Comparison of ENCODE assay signal across 13 cellular contexts in the genomic region with DNA sequence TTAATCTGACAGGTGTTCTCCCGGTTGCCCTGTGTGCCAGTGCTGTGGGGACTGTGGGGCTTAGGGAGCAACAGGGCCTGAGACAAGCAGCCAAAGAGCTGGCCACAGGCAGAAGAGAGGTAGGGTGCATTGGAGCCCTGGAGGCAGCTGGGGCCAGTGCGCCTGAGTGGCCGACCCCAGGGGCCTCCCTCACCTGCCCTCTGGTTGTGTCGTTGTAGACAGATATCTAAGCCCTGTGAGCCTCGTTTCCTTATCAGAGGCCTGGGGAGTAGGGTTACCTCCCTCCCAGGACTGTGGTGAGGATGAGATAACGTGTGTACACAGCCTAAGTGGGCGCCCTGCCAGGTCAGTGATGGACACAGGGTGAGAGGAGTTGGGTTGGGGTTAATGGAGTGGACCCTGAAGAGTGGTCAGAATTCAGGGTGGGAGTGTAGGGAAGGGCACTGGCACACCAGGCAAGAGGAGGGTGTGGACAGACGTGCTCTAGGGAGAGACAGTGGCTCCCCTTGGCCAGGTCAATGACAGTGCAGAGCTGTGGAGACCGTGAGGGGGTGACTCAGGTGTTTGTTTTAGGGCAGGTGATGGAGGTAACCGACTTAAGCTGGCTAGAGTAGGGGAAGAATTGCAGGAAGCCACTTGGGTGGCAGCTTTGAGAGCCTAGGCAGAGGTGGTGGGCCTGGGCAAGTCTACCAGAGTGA. TPM values are rescaled to one million over a fixed set of nuclear protein-coding genes. Genes with fewer than 3 reads are reported as not detected.
DNase-seq lines count a peak whose midpoint lies in the region; ATAC-seq and TF ChIP-seq lines count a peak whose summit lies in the region.
"Had no signal": no experiment of that assay in that cellular context is flagged by ENCODE, and none has a peak within 500 bp of the region (broad histone marks: within the 10 kb centered on the region; RNA-seq: fewer than 3 reads in every experiment).

No MANE protein-coding gene starts in this region.

- dilution Hi-C loops in mammary epithelial cell (cut with HindIII; ENCODE audit: low sequenced_read_pairs): no loop called here

- peaks cover 8% of the 10 kb centered on the region for H3K79me2 ChIP-seq in mammary epithelial cell (ENCODE audit: insufficient read depth, low read length)

- 78% methylated on average over 6 of the region's 10 CpGs for WGBS in mammary epithelial cell (ENCODE audit: low coverage, missing lambda C conversion rate)
- 83 to 97% methylated on average over 5 to 10 of the region's 10 CpGs for WGBS in endodermal cell (ENCODE audit: insufficient coverage in 1 of 2, insufficient read length in 1 of 2), 2 experiments

- POLR2A ChIA-PET in MCF 10A (lab: Yijun Ruan, JAX): no interaction called here

- H3K27me3 Mint-ChIP-seq in MCF 10A (ENCODE audit: insufficient read depth, unreplicated experiment): no peaks in the 10 kb centered on the region
- no peaks in the 10 kb centered on the region for H3K27me3 Mint-ChIP-seq in endodermal cell (ENCODE audit: insufficient read depth)

- ATAC-seq in stimulated activated effector memory CD8-positive, alpha-beta T cell treated with anti-CD3 and anti-CD28 coated beads, Interleukin-12 subunit alpha, Interleukin-12 subunit beta, amount 100 ng/mL, for 72 hours: no peak
- ATAC-seq in HG03045 (IDR thresholded peaks at IDR 0.05; ENCODE audit: unreplicated experiment) (no peak), HG03457 (IDR thresholded peaks at IDR 0.05; ENCODE audit: unreplicated experiment) (no peak)

- H3K27me3 ChIP-seq in mammary epithelial cell (ENCODE audit: insufficient read depth, low read length): no peaks in the 10 kb centered on the region
- no peaks in the 10 kb centered on the region for H3K27me3 ChIP-seq in endodermal cell (ENCODE audit: control insufficient read depth, insufficient read depth, low read length, poor library complexity, severe bottlenecking)
- H3K27me3 ChIP-seq: BE2C had no signal

- DNase-seq in MCF 10A (ENCODE audit: unreplicated experiment): no peak
- no peak for DNase-seq in mammary epithelial cell
- DNase-seq in NCI-H510A (lab: John Stamatoyannopoulos, UW): peak; percentile 90
- peak; percentile 47 for DNase-seq in endodermal cell
- DNase-seq in stimulated activated effector memory CD8-positive, alpha-beta T cell treated with anti-CD3 and anti-CD28 coated beads, Interleukin-12 subunit alpha, Interleukin-12 subunit beta, amount 100 ng/mL, for 72 hours (ENCODE audit: low spot score in 2 of 2): no peak
- DNase-seq in NCI-H446 (lab: John Stamatoyannopoulos, UW): no peak
- DNase-seq: activated CD4-positive, CD25-positive, alpha-beta regulatory T cell; BE2C; cerebellar nuclear complex; NCI-H2171; SHP77 had no signal

- peaks cover 33% of the 10 kb centered on the region for H3K36me3 Mint-ChIP-seq in MCF 10A (ENCODE audit: insufficient read depth, unreplicated experiment)
- peaks cover 54% of the 10 kb centered on the region for H3K36me3 Mint-ChIP-seq in endodermal cell (ENCODE audit: low read depth)
- peaks cover 95% of the 10 kb centered on the region for H3K36me3 Mint-ChIP-seq in stimulated activated effector memory CD8-positive, alpha-beta T cell treated with anti-CD3 and anti-CD28 coated beads, Interleukin-12 subunit alpha, Interleukin-12 subunit beta, amount 100 ng/mL, for 72 hours

- TF ChIP-seq CTCF in MCF 10A (IDR thresholded peaks at IDR 0.05; ENCODE audit: unreplicated experiment): no peak
- TF ChIP-seq CTCF in mammary epithelial cell (conservative IDR thresholded peaks at IDR 0.05 in 1 of 2, IDR thresholded peaks at IDR 0.05 in 1 of 2; ENCODE audit: extremely low read depth in 1 of 2, insufficient read depth in 1 of 2, low read depth in 1 of 2, low read length in 2 of 2): no peak
- TF ChIP-seq CTCF in endodermal cell (conservative IDR thresholded peaks at IDR 0.05): peak; percentile 23

- H3K4me3 ChIP-seq in mammary epithelial cell (replicated peaks in 1 of 3; ENCODE audit: insufficient read depth in 1 of 3, low read depth in 2 of 3, low read length in 3 of 3) (no peak overlapping the region), endodermal cell (ENCODE audit: low read length) (no peak overlapping the region)

- no peak overlapping the region for H3K4me2 ChIP-seq in mammary epithelial cell (ENCODE audit: insufficient read depth, low read depth, low read length)

- in situ Hi-C loops in mammary epithelial cell (cut with MboI; ENCODE audit: low sequenced_read_pairs in 2 of 2): no loop called here

- peak overlapping the region; percentile 1 for H3K27ac Mint-ChIP-seq in MCF 10A (ENCODE audit: low read depth, unreplicated experiment)
- peak overlapping the region; percentile 7 for H3K27ac Mint-ChIP-seq in endodermal cell
- peak overlapping the region; percentile 86 for H3K27ac Mint-ChIP-seq in stimulated activated effector memory CD8-positive, alpha-beta T cell treated with anti-CD3 and anti-CD28 coated beads, Interleukin-12 subunit alpha, Interleukin-12 subunit beta, amount 100 ng/mL, for 72 hours

- CTCF ChIA-PET in MCF 10A (lab: Yijun Ruan, JAX): interaction anchor here (0.6 to 1.6 kb wide), 3 partner anchors 65 to 1611 kb away, joined by 3 read pairs; no protein-coding TSS in a partner anchor
- CTCF ChIA-PET in mammary epithelial cell (lab: Charles Lee; ENCODE audit: low non-redundant PET): no interaction called here

- H3K9me3 ChIP-seq in mammary epithelial cell (replicated peaks; ENCODE audit: insufficient read depth, low read length): no peaks in the 10 kb centered on the region
- H3K9me3 ChIP-seq in endodermal cell (ENCODE audit: control insufficient read depth, low read length): no peaks in the 10 kb centered on the region
- H3K9me3 ChIP-seq: BE2C had no signal

- H3K4me1 Mint-ChIP-seq in MCF 10A (ENCODE audit: insufficient read depth, unreplicated experiment) (peaks cover 10% of the 10 kb centered on the region), endodermal cell (peaks cover 5% of the 10 kb centered on the region)
- peaks cover 53% of the 10 kb centered on the region for H3K4me1 Mint-ChIP-seq in stimulated activated effector memory CD8-positive, alpha-beta T cell treated with anti-CD3 and anti-CD28 coated beads, Interleukin-12 subunit alpha, Interleukin-12 subunit beta, amount 100 ng/mL, for 72 hours

- no peaks in the 10 kb centered on the region for H3K36me3 ChIP-seq in mammary epithelial cell (ENCODE audit: insufficient read depth, low read length)
- peaks cover 40% of the 10 kb centered on the region for H3K36me3 ChIP-seq in endodermal cell (ENCODE audit: control insufficient read depth, insufficient read depth, low read length)

- BruUV-seq in MCF 10A (replicated peaks; lab: Mats Ljungman, UMichigan) (no TSS peak), mammary epithelial cell (replicated peaks; lab: Mats Ljungman, UMichigan) (no TSS peak)

- H2AFZ ChIP-seq in mammary epithelial cell (ENCODE audit: low read depth, low read length): no peak overlapping the region

- H3K4me1 ChIP-seq in mammary epithelial cell (ENCODE audit: insufficient read depth, low read length) (peaks cover 7% of the 10 kb centered on the region), endodermal cell (ENCODE audit: control insufficient read depth, insufficient read depth, low read length) (peaks cover 4% of the 10 kb centered on the region)

- no peaks in the 10 kb centered on the region for H4K20me1 ChIP-seq in mammary epithelial cell (ENCODE audit: insufficient read depth, low read length)

- H3K4me3 Mint-ChIP-seq in MCF 10A (ENCODE audit: unreplicated experiment) (no peak overlapping the region), endodermal cell (no peak overlapping the region)
- no peak overlapping the region for H3K4me3 Mint-ChIP-seq in stimulated activated effector memory CD8-positive, alpha-beta T cell treated with anti-CD3 and anti-CD28 coated beads, Interleukin-12 subunit alpha, Interleukin-12 subunit beta, amount 100 ng/mL, for 72 hours

- H3K9me3 Mint-ChIP-seq in MCF 10A (ENCODE audit: unreplicated experiment) (no peaks in the 10 kb centered on the region), endodermal cell (peaks cover 2% of the 10 kb centered on the region)
- H3K9me3 Mint-ChIP-seq in stimulated activated effector memory CD8-positive, alpha-beta T cell treated with anti-CD3 and anti-CD28 coated beads, Interleukin-12 subunit alpha, Interleukin-12 subunit beta, amount 100 ng/mL, for 72 hours: no peaks in the 10 kb centered on the region

- H3K27ac ChIP-seq in mammary epithelial cell (ENCODE audit: insufficient read depth, low read depth, low read length): no peak overlapping the region
- H3K27ac ChIP-seq in endodermal cell (ENCODE audit: low read depth, low read length): no peak overlapping the region

- intact Hi-C loops in MCF 10A (cut with micrococcal nuclease) (no loop called here), mammary epithelial cell (cut with micrococcal nuclease) (no loop called here)

- H3K9ac ChIP-seq in mammary epithelial cell (ENCODE audit: insufficient read depth, low read length): no peak overlapping the region
- no peak overlapping the region for H3K9ac ChIP-seq in endodermal cell (ENCODE audit: extremely low read depth, low read length, poor library complexity, severe bottlenecking)

RNA-seq across cellular contexts. Expression of a gene that starts 3.4 kb away (rescaled TPM):
- total RNA-seq in MCF 10A (2022) (20.6 TPM in 2 replicates), mammary epithelial cell (10 to 100 TPM; 25.0 to 31.5 TPM), endodermal cell (10 to 100 TPM; 64.0 to 70.8 TPM)
- 45.0 TPM for polyA plus RNA-seq in mammary epithelial cell
- 31.3 TPM for polyA minus RNA-seq in mammary epithelial cell
- polyA plus RNA-seq in endodermal cell (2013, experiment 1 of 2): 151 TPM
- polyA plus RNA-seq in endodermal cell (2013, experiment 2 of 2): 159 TPM

RNA-seq across cellular contexts. Expression of a gene that starts 11.4 kb away (rescaled TPM):
- 38.0 and 45.4 TPM in 2 replicates for total RNA-seq in MCF 10A (2022)
- total RNA-seq in mammary epithelial cell: 10 to 100 TPM; 21.8 to 38.3 TPM
- polyA plus RNA-seq in mammary epithelial cell: 30.3 TPM
- polyA minus RNA-seq in mammary epithelial cell: 21.6 TPM
- total RNA-seq in endodermal cell: 10 to 100 TPM; 71.2 to 88.5 TPM
- 62.1 TPM for polyA plus RNA-seq in endodermal cell (2013, experiment 1 of 2)
- polyA plus RNA-seq in endodermal cell (2013, experiment 2 of 2): 49.1 TPM

RNA-seq across cellular contexts. Expression of a gene that starts 43.6 kb away (rescaled TPM):
- 16.5 and 21.1 TPM in 2 replicates for total RNA-seq in MCF 10A (2022)
- 10 to 100 TPM; 18.5 to 25.6 TPM for total RNA-seq in mammary epithelial cell
- 26.1 TPM for polyA plus RNA-seq in mammary epithelial cell
- polyA minus RNA-seq in mammary epithelial cell: 19.0 TPM
- total RNA-seq in endodermal cell: 10 to 100 TPM; 24.0 to 30.1 TPM
- 24.2 TPM for polyA plus RNA-seq in endodermal cell (2013, experiment 1 of 2)
- 21.2 TPM for polyA plus RNA-seq in endodermal cell (2013, experiment 2 of 2)

RNA-seq across cellular contexts. Expression of a gene that starts 43.8 kb away (rescaled TPM):
- total RNA-seq in MCF 10A (2022) (14.8 and 16.2 TPM in 2 replicates), mammary epithelial cell (10 to 100 TPM in 1 of 2 donors, 1 to 10 TPM in 1; 6.3 to 13.0 TPM), endodermal cell (10 to 100 TPM; 31.5 to 37.6 TPM)
- 8.0 TPM for polyA plus RNA-seq in mammary epithelial cell
- polyA minus RNA-seq in mammary epithelial cell: 3.8 TPM
- 42.8 TPM for polyA plus RNA-seq in endodermal cell (2013, experiment 1 of 2)
- polyA plus RNA-seq in endodermal cell (2013, experiment 2 of 2): 31.9 TPM

RNA-seq across cellular contexts. Expression of a gene that starts 57.6 kb away (rescaled TPM):
- total RNA-seq in MCF 10A (2022) (85.9 and 104 TPM in 2 replicates), mammary epithelial cell (10 to 100 TPM; 57.3 to 80.8 TPM), endodermal cell (10 to 100 TPM; 67.2 to 68.1 TPM)
- 36.6 TPM for polyA plus RNA-seq in mammary epithelial cell
- polyA minus RNA-seq in mammary epithelial cell: 43.2 TPM
- 58.7 TPM for polyA plus RNA-seq in endodermal cell (2013, experiment 1 of 2)
- 53.1 TPM for polyA plus RNA-seq in endodermal cell (2013, experiment 2 of 2)

Comparison
In these comparisons a context has a peak if more than half of its experiments do, and no peak if none do; other contexts are left out.
1. DNase-seq: peak in NCI-H510A (single experiment) and endodermal cell (single experiment); none in MCF 10A (single experiment), mammary epithelial cell (single experiment), stimulated activated effector memory CD8-positive, alpha-beta T cell treated with anti-CD3 and anti-CD28 coated beads, Interleukin-12 subunit alpha, Interleukin-12 subunit beta, amount 100 ng/mL, for 72 hours (0 of 2) and NCI-H446 (0 of 2).
2. H3K27ac Mint-ChIP-seq: peak in every context shown above with its lines; median percentile 86 in stimulated activated effector memory CD8-positive, alpha-beta T cell treated with anti-CD3 and anti-CD28 coated beads, Interleukin-12 subunit alpha, Interleukin-12 subunit beta, amount 100 ng/mL, for 72 hours; 7 in endodermal cell; 1 in MCF 10A.